Comparison of ENCODE assay signal across 9 cellular contexts in genomic region chr12:7091660-7092228, GRCh38. TPM values are rescaled to one million over a fixed set of nuclear protein-coding genes. Genes with fewer than 3 reads are reported as not detected.
DNase-seq lines count a peak whose midpoint lies in the region; ATAC-seq and TF ChIP-seq lines count a peak whose summit lies in the region.
"Had no signal": no experiment of that assay in that cellular context is flagged by ENCODE, and none has a peak within 500 bp of the region (broad histone marks: within the 10 kb centered on the region; RNA-seq: fewer than 3 reads in every experiment).

No MANE protein-coding gene starts in this region.

- no peaks in the 10 kb centered on the region for H3K27me3 ChIP-seq in gastroesophageal sphincter
- H3K27me3 ChIP-seq in rectal smooth muscle tissue (ENCODE audit: control insufficient read depth, insufficient read depth, low read length): no peaks in the 10 kb centered on the region

- WGBS in gastroesophageal sphincter (ENCODE audit: low coverage in 1 of 2), 2 donors: 17 to 26% methylated on average over 1 to 4 of the region's 10 CpGs

- DNase-seq in D341Med (ENCODE audit: low spot score): peak; percentile 32
- DNase-seq in NCI-H774 (lab: John Stamatoyannopoulos, UW): no peak
- no peak for DNase-seq in KG1 (lab: John Stamatoyannopoulos, UW)
- no peak for DNase-seq in NCI-H1048 (lab: John Stamatoyannopoulos, UW)

- H3K4me1 ChIP-seq in gastroesophageal sphincter (peaks cover 3 to 57% (median 19%) of the 10 kb centered on the region in 3 donors), rectal smooth muscle tissue (ENCODE audit: control insufficient read depth, insufficient read depth, low read length) (peaks cover 11% of the 10 kb centered on the region)

- H3K9me3 ChIP-seq in gastroesophageal sphincter: no peaks in the 10 kb centered on the region

- no peak for TF ChIP-seq POLR2A in gastroesophageal sphincter (IDR thresholded peaks at IDR 0.05)

- H3K36me3 ChIP-seq in gastroesophageal sphincter: peaks cover 0 to 38% of the 10 kb centered on the region in 2 donors
- H3K36me3 ChIP-seq in rectal smooth muscle tissue (ENCODE audit: control insufficient read depth, insufficient read depth, low read length): no peaks in the 10 kb centered on the region

- TF ChIP-seq CTCF in VCaP (conservative IDR thresholded peaks at IDR 0.05) (no peak), gastroesophageal sphincter (IDR thresholded peaks at IDR 0.05) (no peak)

- H3K9ac ChIP-seq in rectal smooth muscle tissue (ENCODE audit: low read length): peak overlapping the region; percentile 16

- peak overlapping the region; percentile 62; the same call in 1 of the 2 replicates for H3K27ac ChIP-seq in VCaP
- peak overlapping the region; percentile 81 to 91 (median 85) for H3K27ac ChIP-seq in gastroesophageal sphincter
- peak overlapping the region; percentile 62 for H3K27ac ChIP-seq in rectal smooth muscle tissue (ENCODE audit: low read depth, low read length)

- ATAC-seq in gastroesophageal sphincter: peak; percentile 61
- ATAC-seq in GM18520 (IDR thresholded peaks at IDR 0.05; ENCODE audit: unreplicated experiment): no peak

- no peak for TF ChIP-seq EP300 in gastroesophageal sphincter (IDR thresholded peaks at IDR 0.05)

- peak overlapping the region; percentile 59 to 63 for H3K4me3 ChIP-seq in gastroesophageal sphincter
- peak overlapping the region; percentile 58 for H3K4me3 ChIP-seq in rectal smooth muscle tissue (ENCODE audit: low read length)

RNA-seq across cellular contexts. Expression of gene C1R, which starts 0.5 kb away (rescaled TPM):
- 100 to 1,000 TPM; 330 to 846 (median 620) TPM for total RNA-seq in gastroesophageal sphincter

RNA-seq across cellular contexts. Expression of gene C1RL, which starts 17.3 kb away (rescaled TPM):
- total RNA-seq in gastroesophageal sphincter: 100 to 1,000 TPM in 2 of 4 donors, 10 to 100 TPM in 2; 85.9 to 181 (median 103) TPM

RNA-seq across cellular contexts. Expression of gene C1S, which starts 31.2 kb away (rescaled TPM):
- 100 to 1,000 TPM; 391 to 853 (median 638) TPM for total RNA-seq in gastroesophageal sphincter

RNA-seq across cellular contexts. Expression of gene RBP5, which starts 36.9 kb away (rescaled TPM):
- 1 to 10 TPM in 1 of 4 donors, under 1 TPM in 1, not detected in 2; 0.58 to 1.1 TPM for total RNA-seq in gastroesophageal sphincter
- total RNA-seq: RPMI7951 had no signal

RNA-seq across cellular contexts. Expression of gene CLSTN3, which starts 38.4 kb away (rescaled TPM):
- total RNA-seq in gastroesophageal sphincter: 10 to 100 TPM; 13.9 to 34.3 (median 17.4) TPM
